Comparison of ENCODE assay signal across 9 cellular contexts in the genomic region with DNA sequence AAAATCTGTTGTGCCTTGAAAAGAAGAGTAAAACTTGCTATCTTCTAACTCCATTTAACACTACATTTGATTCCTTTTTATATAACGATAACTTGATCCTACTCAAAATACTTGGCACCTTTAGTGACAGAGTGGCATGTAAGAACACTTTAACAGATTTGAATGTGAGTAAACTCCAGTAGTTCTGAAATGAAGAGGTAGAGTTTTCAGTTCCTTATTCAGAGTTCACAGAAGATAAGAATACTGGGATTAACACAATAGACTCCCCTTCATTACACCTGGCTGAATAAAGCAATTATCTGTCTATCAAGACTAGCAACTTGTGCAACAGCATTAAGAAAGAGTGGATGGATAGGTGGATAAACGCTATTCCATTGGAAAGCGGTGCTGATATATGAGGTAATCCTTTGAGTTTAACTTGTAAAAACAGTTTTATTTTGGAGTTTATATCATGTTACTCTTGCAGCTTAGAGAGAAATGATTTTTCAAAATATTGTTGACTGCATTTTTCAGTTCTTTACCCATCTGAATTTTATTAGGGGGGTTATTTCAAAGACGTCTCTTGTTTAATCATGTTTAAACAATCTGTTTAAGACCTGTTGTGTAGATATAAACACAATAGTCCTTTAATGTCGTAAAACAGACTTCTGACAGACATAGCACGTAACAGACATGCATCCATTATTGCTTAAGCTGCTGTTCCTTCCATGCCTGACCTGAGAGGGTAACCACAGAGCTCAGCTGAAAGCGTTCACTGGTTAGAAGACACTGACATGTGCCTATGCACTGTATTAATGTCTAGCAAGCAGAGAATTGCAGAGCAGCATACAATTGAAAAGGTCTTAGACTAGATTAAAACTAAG.
DNase-seq lines count a peak whose midpoint lies in the region; ATAC-seq and TF ChIP-seq lines count a peak whose summit lies in the region.
"Had no signal": no experiment of that assay in that cellular context is flagged by ENCODE, and none has a peak within 500 bp of the region (broad histone marks: within the 10 kb centered on the region; RNA-seq: fewer than 3 reads in every experiment).

No MANE protein-coding gene starts in this region.

- peaks cover 22% of the 10 kb centered on the region; the same call in 1 of the 2 replicates for H3F3A ChIP-seq in PC-9 (ENCODE audit: insufficient read depth, low read depth)

- POLR2A ChIA-PET in PC-9 (lab: Charles Lee; ENCODE audit: unreplicated experiment) = interaction anchor here (0.6 kb wide), 1 partner anchor 901 kb away, joined by 3 read pairs; no protein-coding TSS in a partner anchor

- peak; percentile 50 for ATAC-seq in stimulated activated naive CD8-positive, alpha-beta T cell treated with anti-CD3 and anti-CD28 coated beads, Interleukin-15, amount 100 ng/mL, for 72 hours
- no peak for ATAC-seq in stimulated activated naive CD8-positive, alpha-beta T cell treated with anti-CD3 and anti-CD28 coated beads, Interleukin-15, Interleukin-2, amounts not matched to agents 100 U/mL and 50 U/mL, for 24 hours
- ATAC-seq in HG03135 (IDR thresholded peaks at IDR 0.05; ENCODE audit: unreplicated experiment) = peak; percentile 89
- ATAC-seq in stimulated activated memory B cell treated with anti-CD40 and anti-IgM and Interleukin-4, amounts not matched to agents 10 μg/mL and 1 μg/mL and 100 μg/mL, for 72 hours = peak; percentile 84

- no peak for DNase-seq in stimulated activated naive CD8-positive, alpha-beta T cell treated with anti-CD3 and anti-CD28 coated beads, Interleukin-15, amount 100 ng/mL, for 72 hours
- no peak for DNase-seq in stimulated activated naive CD8-positive, alpha-beta T cell treated with anti-CD3 and anti-CD28 coated beads, Interleukin-15, Interleukin-2, amounts not matched to agents 100 U/mL and 50 U/mL, for 24 hours
- DNase-seq in brain pericyte (ENCODE audit: low read depth, low spot score) = peak; percentile 61
- no peak for DNase-seq in ACHN
- no peak for DNase-seq in PC-9
- DNase-seq in cortex of kidney (lab: John Stamatoyannopoulos, UW) = no peak
- DNase-seq: pancreas had no signal

- intact Hi-C loops in PC-9 (cut with micrococcal nuclease; ENCODE audit: unreplicated experiment) = no loop called here

- no peak overlapping the region for H3K4me3 Mint-ChIP-seq in stimulated activated naive CD8-positive, alpha-beta T cell treated with anti-CD3 and anti-CD28 coated beads, Interleukin-15, amount 100 ng/mL, for 72 hours
- H3K4me3 Mint-ChIP-seq in stimulated activated memory B cell treated with anti-CD40 and anti-IgM and Interleukin-4, amounts not matched to agents 10 μg/mL and 1 μg/mL and 100 μg/mL, for 72 hours = no peak overlapping the region

- in situ Hi-C loops in ACHN (cut with HindIII; ENCODE audit: low pct_ligation_motif_present, low pct_unique_long_range_greater_than_20kb, low sequenced_read_pairs) = no loop called here

- peaks cover 4% of the 10 kb centered on the region; the same call in 1 of the 2 replicates for H3K36me3 ChIP-seq in PC-9 (ENCODE audit: low read depth)
- H3K36me3 ChIP-seq: pancreas had no signal

- no peaks in the 10 kb centered on the region for H3K79me2 ChIP-seq in PC-9 (ENCODE audit: low read depth)

- no peak overlapping the region for H2AFZ ChIP-seq in PC-9

- no peaks in the 10 kb centered on the region for H3K27me3 Mint-ChIP-seq in stimulated activated naive CD8-positive, alpha-beta T cell treated with anti-CD3 and anti-CD28 coated beads, Interleukin-15, amount 100 ng/mL, for 72 hours
- no peaks in the 10 kb centered on the region for H3K27me3 Mint-ChIP-seq in stimulated activated memory B cell treated with anti-CD40 and anti-IgM and Interleukin-4, amounts not matched to agents 10 μg/mL and 1 μg/mL and 100 μg/mL, for 72 hours

- H3K4me3 ChIP-seq in PC-9 = no peak overlapping the region
- H3K4me3 ChIP-seq: pancreas had no signal

- H3K9me2 ChIP-seq in PC-9 (ENCODE audit: insufficient read depth) = no peaks in the 10 kb centered on the region

- no peaks in the 10 kb centered on the region for H3K9me3 ChIP-seq in PC-9 (ENCODE audit: insufficient read depth, low read depth)
- H3K9me3 ChIP-seq: pancreas had no signal

- no peaks in the 10 kb centered on the region for H3K9me3 Mint-ChIP-seq in stimulated activated naive CD8-positive, alpha-beta T cell treated with anti-CD3 and anti-CD28 coated beads, Interleukin-15, amount 100 ng/mL, for 72 hours
- H3K9me3 Mint-ChIP-seq in stimulated activated memory B cell treated with anti-CD40 and anti-IgM and Interleukin-4, amounts not matched to agents 10 μg/mL and 1 μg/mL and 100 μg/mL, for 72 hours = no peaks in the 10 kb centered on the region

- CTCF ChIA-PET in PC-9 (lab: Charles Lee) = no interaction called here

- no peak overlapping the region for H3K27ac Mint-ChIP-seq in stimulated activated naive CD8-positive, alpha-beta T cell treated with anti-CD3 and anti-CD28 coated beads, Interleukin-15, amount 100 ng/mL, for 72 hours
- peak overlapping the region; percentile 66 for H3K27ac Mint-ChIP-seq in stimulated activated memory B cell treated with anti-CD40 and anti-IgM and Interleukin-4, amounts not matched to agents 10 μg/mL and 1 μg/mL and 100 μg/mL, for 72 hours

- H3K27ac ChIP-seq in PC-9 = no peak overlapping the region
- H3K27ac ChIP-seq: pancreas had no signal

- no peaks in the 10 kb centered on the region for H3K27me3 ChIP-seq in PC-9 (ENCODE audit: insufficient read depth, low read depth)
- H3K27me3 ChIP-seq: pancreas had no signal

- TF ChIP-seq CTCF in PC-9 (conservative IDR thresholded peaks at IDR 0.05) = no peak

- H3K36me3 Mint-ChIP-seq in stimulated activated memory B cell treated with anti-CD40 and anti-IgM and Interleukin-4, amounts not matched to agents 10 μg/mL and 1 μg/mL and 100 μg/mL, for 72 hours = no peaks in the 10 kb centered on the region

- H3K4me1 ChIP-seq in PC-9 (replicated peaks; ENCODE audit: insufficient read depth) = peaks cover 36% of the 10 kb centered on the region

- BruUV-seq in PC-9 (replicated peaks; lab: Mats Ljungman, UMichigan) = no TSS peak

- H3K4me2 ChIP-seq in PC-9 = no peak overlapping the region

- peaks cover 19% of the 10 kb centered on the region for H3K4me1 Mint-ChIP-seq in stimulated activated naive CD8-positive, alpha-beta T cell treated with anti-CD3 and anti-CD28 coated beads, Interleukin-15, amount 100 ng/mL, for 72 hours
- peaks cover 19% of the 10 kb centered on the region for H3K4me1 Mint-ChIP-seq in stimulated activated memory B cell treated with anti-CD40 and anti-IgM and Interleukin-4, amounts not matched to agents 10 μg/mL and 1 μg/mL and 100 μg/mL, for 72 hours

- no peaks in the 10 kb centered on the region for H4K20me1 ChIP-seq in PC-9 (ENCODE audit: insufficient read depth)
